In the genomic region with DNA sequence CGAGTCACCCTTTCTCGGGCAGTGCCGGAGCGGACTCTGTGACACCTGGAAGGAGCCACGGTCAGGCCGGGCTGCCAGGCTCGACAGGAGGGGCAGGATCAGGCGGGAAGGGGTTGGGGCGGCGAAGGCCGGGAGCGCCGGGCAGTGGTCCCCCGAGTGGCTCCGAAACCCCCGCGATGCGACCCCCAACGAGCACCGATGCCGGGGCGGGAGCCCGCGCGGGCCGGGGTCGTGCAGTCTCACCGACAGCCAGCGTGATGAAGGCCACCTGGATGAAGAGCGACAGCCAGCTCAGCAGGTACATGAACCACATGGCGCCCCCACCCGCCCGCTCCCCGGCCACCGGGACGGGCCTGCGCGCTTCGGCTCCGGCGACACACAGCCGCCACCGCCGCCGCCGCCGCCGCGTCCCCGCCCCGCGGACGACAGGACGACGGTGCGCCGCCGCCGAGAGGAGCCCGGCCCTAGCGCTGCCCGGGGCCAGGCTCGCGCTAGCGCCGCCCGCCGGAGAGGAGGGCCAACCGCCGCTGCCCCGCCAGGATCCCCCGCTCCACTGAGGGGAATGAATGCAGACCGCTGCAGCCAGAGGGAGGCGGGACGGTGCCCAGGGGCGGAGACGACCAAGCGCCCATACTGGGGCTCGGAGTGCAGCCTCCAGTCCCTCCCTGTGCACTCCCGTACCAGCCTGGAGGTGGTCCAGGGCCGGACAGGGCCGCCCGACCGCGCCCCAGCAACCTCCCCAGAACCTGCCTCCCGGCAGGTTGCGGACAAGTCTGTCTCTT, we compare ENCODE assay signal across 1 cellular context.
TF ChIP-seq lines count a peak whose summit lies in the region.

TSS of gene TEX261 (minus strand) at position 429 of the 782 bp plus-strand sequence. CDS start at position 313, 116 bp downstream.

TF ChIP-seq in K562, 482 proteins besides CTCF, POLR2A, EP300 and RAD21 (continued from another document and continues in another):
- TF ChIP-seq MNT (conservative IDR thresholded peaks at IDR 0.05): peak in 1 of 2 experiments; percentile 49; a peak in 2 of 4 replicates
- peak; percentile 47 for TF ChIP-seq NEUROD1 (IDR thresholded peaks at IDR 0.05; ENCODE audit: borderline replicate concordance, low read depth, low read length, partially characterized antibody)
- TF ChIP-seq TFAP4 (CRISPR knock-in tag; IDR thresholded peaks at IDR 0.05; ENCODE audit: borderline replicate concordance): peak; percentile 31; the same call in 1 of the 2 replicates
- peak; percentile 83; the same call in 1 of the 2 replicates for TF ChIP-seq ETS1 (conservative IDR thresholded peaks at IDR 0.05; ENCODE audit: control insufficient read depth, low read depth, low read length)
- TF ChIP-seq, protein P1, sequence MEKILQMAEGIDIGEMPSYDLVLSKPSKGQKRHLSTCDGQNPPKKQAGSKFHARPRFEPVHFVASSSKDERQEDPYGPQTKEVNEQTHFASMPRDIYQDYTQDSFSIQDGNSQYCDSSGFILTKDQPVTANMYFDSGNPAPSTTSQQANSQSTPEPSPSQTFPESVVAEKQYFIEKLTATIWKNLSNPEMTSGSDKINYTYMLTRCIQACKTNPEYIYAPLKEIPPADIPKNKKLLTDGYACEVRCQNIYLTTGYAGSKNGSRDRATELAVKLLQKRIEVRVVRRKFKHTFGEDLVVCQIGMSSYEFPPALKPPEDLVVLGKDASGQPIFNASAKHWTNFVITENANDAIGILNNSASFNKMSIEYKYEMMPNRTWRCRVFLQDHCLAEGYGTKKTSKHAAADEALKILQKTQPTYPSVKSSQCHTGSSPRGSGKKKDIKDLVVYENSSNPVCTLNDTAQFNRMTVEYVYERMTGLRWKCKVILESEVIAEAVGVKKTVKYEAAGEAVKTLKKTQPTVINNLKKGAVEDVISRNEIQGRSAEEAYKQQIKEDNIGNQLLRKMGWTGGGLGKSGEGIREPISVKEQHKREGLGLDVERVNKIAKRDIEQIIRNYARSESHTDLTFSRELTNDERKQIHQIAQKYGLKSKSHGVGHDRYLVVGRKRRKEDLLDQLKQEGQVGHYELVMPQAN (IDR thresholded peaks at IDR 0.05; ENCODE audit: borderline replicate concordance): peak; percentile 7
- TF ChIP-seq KDM1A (IDR thresholded peaks at IDR 0.05): no peak
- TF ChIP-seq ARID1B (IDR thresholded peaks at IDR 0.05): 0 out of 2 replicates have a peak, but pooled peaks have one; percentile 1
- 0 out of 2 replicates have a peak, but pooled peaks have one; percentile 18 for TF ChIP-seq ARID3A (IDR thresholded peaks at IDR 0.05; ENCODE audit: borderline replicate concordance, low read depth, low read length)
- TF ChIP-seq CREM (IDR thresholded peaks at IDR 0.05; ENCODE audit: low read depth): peak; percentile 70
- TF ChIP-seq, protein P2, sequence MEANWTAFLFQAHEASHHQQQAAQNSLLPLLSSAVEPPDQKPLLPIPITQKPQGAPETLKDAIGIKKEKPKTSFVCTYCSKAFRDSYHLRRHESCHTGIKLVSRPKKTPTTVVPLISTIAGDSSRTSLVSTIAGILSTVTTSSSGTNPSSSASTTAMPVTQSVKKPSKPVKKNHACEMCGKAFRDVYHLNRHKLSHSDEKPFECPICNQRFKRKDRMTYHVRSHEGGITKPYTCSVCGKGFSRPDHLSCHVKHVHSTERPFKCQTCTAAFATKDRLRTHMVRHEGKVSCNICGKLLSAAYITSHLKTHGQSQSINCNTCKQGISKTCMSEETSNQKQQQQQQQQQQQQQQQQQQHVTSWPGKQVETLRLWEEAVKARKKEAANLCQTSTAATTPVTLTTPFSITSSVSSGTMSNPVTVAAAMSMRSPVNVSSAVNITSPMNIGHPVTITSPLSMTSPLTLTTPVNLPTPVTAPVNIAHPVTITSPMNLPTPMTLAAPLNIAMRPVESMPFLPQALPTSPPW (CRISPR knock-in tag; IDR thresholded peaks at IDR 0.05): peak; percentile 78
- 0 out of 2 replicates have a peak, but pooled peaks have one; percentile 5 for TF ChIP-seq L3MBTL2 (IDR thresholded peaks at IDR 0.05)
- TF ChIP-seq JUND (IDR thresholded peaks at IDR 0.05; ENCODE audit: borderline replicate concordance, low read depth, low read length): peak; percentile 17; the same call in 1 of the 2 replicates
- TF ChIP-seq JUND (tag; IDR thresholded peaks at IDR 0.05; ENCODE audit: borderline replicate concordance, low read depth, low read length): no peak
- 0 out of 2 replicates have a peak, but pooled peaks have one; percentile 11 for TF ChIP-seq MYNN (IDR thresholded peaks at IDR 0.05)
- no peak for TF ChIP-seq MYNN (CRISPR knock-in tag; IDR thresholded peaks at IDR 0.05)
- TF ChIP-seq SP1 (CRISPR knock-in tag; IDR thresholded peaks at IDR 0.05): 0 out of 2 replicates have a peak, but pooled peaks have one; percentile 15
- TF ChIP-seq IRF2 (CRISPR knock-in tag; IDR thresholded peaks at IDR 0.05): no peak
- no peak for TF ChIP-seq PCBP1 (IDR thresholded peaks at IDR 0.05; ENCODE audit: low read depth, low read length, poor library complexity, severe bottlenecking)
- TF ChIP-seq, protein P3, sequence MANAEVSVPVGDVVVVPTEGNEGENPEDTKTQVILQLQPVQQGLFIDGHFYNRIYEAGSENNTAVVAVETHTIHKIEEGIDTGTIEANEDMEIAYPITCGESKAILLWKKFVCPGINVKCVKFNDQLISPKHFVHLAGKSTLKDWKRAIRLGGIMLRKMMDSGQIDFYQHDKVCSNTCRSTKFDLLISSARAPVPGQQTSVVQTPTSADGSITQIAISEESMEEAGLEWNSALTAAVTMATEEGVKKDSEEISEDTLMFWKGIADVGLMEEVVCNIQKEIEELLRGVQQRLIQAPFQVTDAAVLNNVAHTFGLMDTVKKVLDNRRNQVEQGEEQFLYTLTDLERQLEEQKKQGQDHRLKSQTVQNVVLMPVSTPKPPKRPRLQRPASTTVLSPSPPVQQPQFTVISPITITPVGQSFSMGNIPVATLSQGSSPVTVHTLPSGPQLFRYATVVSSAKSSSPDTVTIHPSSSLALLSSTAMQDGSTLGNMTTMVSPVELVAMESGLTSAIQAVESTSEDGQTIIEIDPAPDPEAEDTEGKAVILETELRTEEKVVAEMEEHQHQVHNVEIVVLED (CRISPR knock-in tag; IDR thresholded peaks at IDR 0.05): peak; percentile 96
- TF ChIP-seq ZKSCAN1 (IDR thresholded peaks at IDR 0.05; ENCODE audit: low read depth, low read length): 0 out of 2 replicates have a peak, but pooled peaks have one; percentile 12
- 0 out of 2 replicates have a peak, but pooled peaks have one; percentile 28 for TF ChIP-seq NCOA6 (IDR thresholded peaks at IDR 0.05)
- TF ChIP-seq ZKSCAN3 (CRISPR knock-in tag; IDR thresholded peaks at IDR 0.05): no peak
- peak in 1 of 2 experiments; percentile 50; a peak in 3 of 4 replicates for TF ChIP-seq NRF1 (conservative IDR thresholded peaks at IDR 0.05 in 1 of 2, IDR thresholded peaks at IDR 0.05 in 1 of 2)
- TF ChIP-seq, protein P4, sequence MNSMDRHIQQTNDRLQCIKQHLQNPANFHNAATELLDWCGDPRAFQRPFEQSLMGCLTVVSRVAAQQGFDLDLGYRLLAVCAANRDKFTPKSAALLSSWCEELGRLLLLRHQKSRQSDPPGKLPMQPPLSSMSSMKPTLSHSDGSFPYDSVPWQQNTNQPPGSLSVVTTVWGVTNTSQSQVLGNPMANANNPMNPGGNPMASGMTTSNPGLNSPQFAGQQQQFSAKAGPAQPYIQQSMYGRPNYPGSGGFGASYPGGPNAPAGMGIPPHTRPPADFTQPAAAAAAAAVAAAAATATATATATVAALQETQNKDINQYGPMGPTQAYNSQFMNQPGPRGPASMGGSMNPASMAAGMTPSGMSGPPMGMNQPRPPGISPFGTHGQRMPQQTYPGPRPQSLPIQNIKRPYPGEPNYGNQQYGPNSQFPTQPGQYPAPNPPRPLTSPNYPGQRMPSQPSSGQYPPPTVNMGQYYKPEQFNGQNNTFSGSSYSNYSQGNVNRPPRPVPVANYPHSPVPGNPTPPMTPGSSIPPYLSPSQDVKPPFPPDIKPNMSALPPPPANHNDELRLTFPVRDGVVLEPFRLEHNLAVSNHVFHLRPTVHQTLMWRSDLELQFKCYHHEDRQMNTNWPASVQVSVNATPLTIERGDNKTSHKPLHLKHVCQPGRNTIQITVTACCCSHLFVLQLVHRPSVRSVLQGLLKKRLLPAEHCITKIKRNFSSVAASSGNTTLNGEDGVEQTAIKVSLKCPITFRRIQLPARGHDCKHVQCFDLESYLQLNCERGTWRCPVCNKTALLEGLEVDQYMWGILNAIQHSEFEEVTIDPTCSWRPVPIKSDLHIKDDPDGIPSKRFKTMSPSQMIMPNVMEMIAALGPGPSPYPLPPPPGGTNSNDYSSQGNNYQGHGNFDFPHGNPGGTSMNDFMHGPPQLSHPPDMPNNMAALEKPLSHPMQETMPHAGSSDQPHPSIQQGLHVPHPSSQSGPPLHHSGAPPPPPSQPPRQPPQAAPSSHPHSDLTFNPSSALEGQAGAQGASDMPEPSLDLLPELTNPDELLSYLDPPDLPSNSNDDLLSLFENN (IDR thresholded peaks at IDR 0.05; ENCODE audit: low read depth in 2 of 2, low read length in 2 of 2): 0 out of 4 replicates have a peak, but pooled peaks of 1 of the 2 experiments have one; percentile 18
- TF ChIP-seq, protein P5, sequence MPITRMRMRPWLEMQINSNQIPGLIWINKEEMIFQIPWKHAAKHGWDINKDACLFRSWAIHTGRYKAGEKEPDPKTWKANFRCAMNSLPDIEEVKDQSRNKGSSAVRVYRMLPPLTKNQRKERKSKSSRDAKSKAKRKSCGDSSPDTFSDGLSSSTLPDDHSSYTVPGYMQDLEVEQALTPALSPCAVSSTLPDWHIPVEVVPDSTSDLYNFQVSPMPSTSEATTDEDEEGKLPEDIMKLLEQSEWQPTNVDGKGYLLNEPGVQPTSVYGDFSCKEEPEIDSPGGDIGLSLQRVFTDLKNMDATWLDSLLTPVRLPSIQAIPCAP (CRISPR knock-in tag; IDR thresholded peaks at IDR 0.05; ENCODE audit: borderline replicate concordance): no peak
- TF ChIP-seq RBBP5 (IDR thresholded peaks at IDR 0.05; ENCODE audit: borderline replicate concordance, insufficient read depth, low read length, poor library complexity, severe bottlenecking): peak; percentile 77
- peak in 1 of 2 experiments; percentile 49; a peak in 1 of 4 replicates for TF ChIP-seq RCOR1 (IDR thresholded peaks at IDR 0.05; ENCODE audit: borderline replicate concordance in 1 of 2, low read depth in 2 of 2, low read length in 2 of 2)
- TF ChIP-seq ZFX (CRISPR knock-in tag; IDR thresholded peaks at IDR 0.05): peak; percentile 72
- TF ChIP-seq XRCC5 (IDR thresholded peaks at IDR 0.05; ENCODE audit: low read depth, low read length): peak; percentile 58; the same call in 1 of the 2 replicates
- peak; percentile 30; the same call in 1 of the 2 replicates for TF ChIP-seq MEF2A (IDR thresholded peaks at IDR 0.05; ENCODE audit: control insufficient read depth, low read depth, low read length)
- peak; percentile 88; the same call in 1 of the 2 replicates for TF ChIP-seq PHF8 (IDR thresholded peaks at IDR 0.05; ENCODE audit: borderline replicate concordance, low read length)
- peak; percentile 82; the same call in 1 of the 2 replicates for TF ChIP-seq ZBTB7A (IDR thresholded peaks at IDR 0.05; ENCODE audit: borderline replicate concordance, control insufficient read depth, low read depth, low read length)
- TF ChIP-seq, protein P6, sequence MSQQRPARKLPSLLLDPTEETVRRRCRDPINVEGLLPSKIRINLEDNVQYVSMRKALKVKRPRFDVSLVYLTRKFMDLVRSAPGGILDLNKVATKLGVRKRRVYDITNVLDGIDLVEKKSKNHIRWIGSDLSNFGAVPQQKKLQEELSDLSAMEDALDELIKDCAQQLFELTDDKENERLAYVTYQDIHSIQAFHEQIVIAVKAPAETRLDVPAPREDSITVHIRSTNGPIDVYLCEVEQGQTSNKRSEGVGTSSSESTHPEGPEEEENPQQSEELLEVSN (IDR thresholded peaks at IDR 0.05; ENCODE audit: borderline replicate concordance in 1 of 2, extremely low read depth in 1 of 2, insufficient read depth in 1 of 2, insufficient read length in 1 of 2, low read depth in 1 of 2, low read length in 1 of 2, poor library complexity in 1 of 2, severe bottlenecking in 1 of 2): peak in 1 of 2 experiments; percentile 42
- peak; percentile 3 to 73; a peak in 2 of 4 replicates for TF ChIP-seq NONO (IDR thresholded peaks at IDR 0.05; ENCODE audit: low read depth in 2 of 2, low read length in 1 of 2)
- TF ChIP-seq MCM5 (IDR thresholded peaks at IDR 0.05; ENCODE audit: low read depth): no peak
- peak; percentile 97 for TF ChIP-seq RB1 (IDR thresholded peaks at IDR 0.05; ENCODE audit: low read depth)
- peak; percentile 55 for TF ChIP-seq ESRRA (IDR thresholded peaks at IDR 0.05; ENCODE audit: borderline replicate concordance, low read depth)
